In the genomic region with DNA sequence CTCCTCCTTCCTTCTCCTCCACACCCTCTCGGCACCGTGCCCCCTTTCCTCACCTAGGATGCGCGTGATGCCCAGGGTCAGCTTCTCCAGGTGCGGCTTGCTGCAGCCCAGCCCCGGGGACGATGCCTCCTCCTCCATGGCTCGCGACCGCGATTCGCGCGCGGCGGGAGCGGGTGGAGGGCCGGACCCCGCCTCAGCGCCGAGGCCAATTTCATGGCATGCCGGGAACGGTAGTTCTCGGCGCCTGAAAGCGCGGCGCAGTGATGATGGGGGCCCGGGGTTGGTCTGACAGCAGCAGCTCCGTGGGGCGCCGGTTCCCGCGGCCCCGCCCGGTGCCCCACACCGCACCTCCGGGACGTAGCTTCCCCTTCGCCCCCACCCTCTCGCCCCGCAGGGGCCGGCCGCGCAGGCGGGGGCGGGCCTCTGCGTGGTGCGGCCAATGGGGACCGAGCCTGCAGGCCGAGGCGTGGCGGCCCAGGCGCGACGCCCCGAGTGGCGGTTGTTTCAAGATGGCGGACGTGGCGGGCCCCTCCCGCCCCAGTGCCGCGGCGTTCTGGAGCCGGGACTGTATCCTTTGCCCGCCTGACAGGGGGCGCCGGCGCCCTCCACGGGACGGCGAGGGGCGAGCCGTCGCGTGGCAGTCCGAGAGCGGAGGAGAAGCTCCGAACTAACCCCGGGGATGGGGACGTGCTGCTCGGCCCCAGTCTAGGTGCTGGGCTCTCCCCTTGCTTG, we compare ENCODE assay signal across 1 cellular context.
TF ChIP-seq lines count a peak whose summit lies in the region.

A gene (plus strand): TSS at position 498 of the 732 bp plus-strand sequence. CDS start 12 bp downstream, at position 510.
A gene with protein sequence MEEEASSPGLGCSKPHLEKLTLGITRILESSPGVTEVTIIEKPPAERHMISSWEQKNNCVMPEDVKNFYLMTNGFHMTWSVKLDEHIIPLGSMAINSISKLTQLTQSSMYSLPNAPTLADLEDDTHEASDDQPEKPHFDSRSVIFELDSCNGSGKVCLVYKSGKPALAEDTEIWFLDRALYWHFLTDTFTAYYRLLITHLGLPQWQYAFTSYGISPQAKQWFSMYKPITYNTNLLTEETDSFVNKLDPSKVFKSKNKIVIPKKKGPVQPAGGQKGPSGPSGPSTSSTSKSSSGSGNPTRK (minus strand): TSS at position 373 of the 732 bp plus-strand sequence. CDS start 235 bp downstream, at position 138.

TF ChIP-seq in HepG2, 621 proteins besides CTCF, POLR2A, EP300 and RAD21 (continued from another document and continues in another):
- TF ChIP-seq TBP (CRISPR knock-in tag; IDR thresholded peaks at IDR 0.05): no peak
- no peak for TF ChIP-seq AKAP8 (CRISPR knock-in tag; IDR thresholded peaks at IDR 0.05)
- no peak for TF ChIP-seq KAT8 (CRISPR knock-in tag; IDR thresholded peaks at IDR 0.05)
- TF ChIP-seq, protein P1, sequence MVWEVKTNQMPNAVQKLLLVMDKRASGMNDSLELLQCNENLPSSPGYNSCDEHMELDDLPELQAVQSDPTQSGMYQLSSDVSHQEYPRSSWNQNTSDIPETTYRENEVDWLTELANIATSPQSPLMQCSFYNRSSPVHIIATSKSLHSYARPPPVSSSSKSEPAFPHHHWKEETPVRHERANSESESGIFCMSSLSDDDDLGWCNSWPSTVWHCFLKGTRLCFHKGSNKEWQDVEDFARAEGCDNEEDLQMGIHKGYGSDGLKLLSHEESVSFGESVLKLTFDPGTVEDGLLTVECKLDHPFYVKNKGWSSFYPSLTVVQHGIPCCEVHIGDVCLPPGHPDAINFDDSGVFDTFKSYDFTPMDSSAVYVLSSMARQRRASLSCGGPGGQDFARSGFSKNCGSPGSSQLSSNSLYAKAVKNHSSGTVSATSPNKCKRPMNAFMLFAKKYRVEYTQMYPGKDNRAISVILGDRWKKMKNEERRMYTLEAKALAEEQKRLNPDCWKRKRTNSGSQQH (CRISPR knock-in tag; IDR thresholded peaks at IDR 0.05; ENCODE audit: low read depth): peak; percentile 69; the same call in 1 of the 2 replicates
- no peak for TF ChIP-seq ZNF619 (CRISPR knock-in tag; IDR thresholded peaks at IDR 0.05)
- TF ChIP-seq ZNF496 (CRISPR knock-in tag; IDR thresholded peaks at IDR 0.05; ENCODE audit: insufficient replicate concordance): no peak
- no peak for TF ChIP-seq GTF3A (CRISPR knock-in tag; conservative IDR thresholded peaks at IDR 0.05)
- peak; percentile 82; the same call in 1 of the 2 replicates for TF ChIP-seq ZNF607 (CRISPR knock-in tag; IDR thresholded peaks at IDR 0.05; ENCODE audit: borderline replicate concordance)
- TF ChIP-seq SP2 (CRISPR knock-in tag; IDR thresholded peaks at IDR 0.05): peak; percentile 80
- peak; percentile 26; the same call in 1 of the 2 replicates for TF ChIP-seq ZSCAN9 (CRISPR knock-in tag; IDR thresholded peaks at IDR 0.05; ENCODE audit: borderline replicate concordance)
- TF ChIP-seq, protein P2, sequence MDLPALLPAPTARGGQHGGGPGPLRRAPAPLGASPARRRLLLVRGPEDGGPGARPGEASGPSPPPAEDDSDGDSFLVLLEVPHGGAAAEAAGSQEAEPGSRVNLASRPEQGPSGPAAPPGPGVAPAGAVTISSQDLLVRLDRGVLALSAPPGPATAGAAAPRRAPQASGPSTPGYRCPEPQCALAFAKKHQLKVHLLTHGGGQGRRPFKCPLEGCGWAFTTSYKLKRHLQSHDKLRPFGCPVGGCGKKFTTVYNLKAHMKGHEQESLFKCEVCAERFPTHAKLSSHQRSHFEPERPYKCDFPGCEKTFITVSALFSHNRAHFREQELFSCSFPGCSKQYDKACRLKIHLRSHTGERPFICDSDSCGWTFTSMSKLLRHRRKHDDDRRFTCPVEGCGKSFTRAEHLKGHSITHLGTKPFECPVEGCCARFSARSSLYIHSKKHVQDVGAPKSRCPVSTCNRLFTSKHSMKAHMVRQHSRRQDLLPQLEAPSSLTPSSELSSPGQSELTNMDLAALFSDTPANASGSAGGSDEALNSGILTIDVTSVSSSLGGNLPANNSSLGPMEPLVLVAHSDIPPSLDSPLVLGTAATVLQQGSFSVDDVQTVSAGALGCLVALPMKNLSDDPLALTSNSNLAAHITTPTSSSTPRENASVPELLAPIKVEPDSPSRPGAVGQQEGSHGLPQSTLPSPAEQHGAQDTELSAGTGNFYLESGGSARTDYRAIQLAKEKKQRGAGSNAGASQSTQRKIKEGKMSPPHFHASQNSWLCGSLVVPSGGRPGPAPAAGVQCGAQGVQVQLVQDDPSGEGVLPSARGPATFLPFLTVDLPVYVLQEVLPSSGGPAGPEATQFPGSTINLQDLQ (CRISPR knock-in tag; IDR thresholded peaks at IDR 0.05): 0 out of 2 replicates have a peak, but pooled peaks have one; percentile 41
- TF ChIP-seq, protein P3, sequence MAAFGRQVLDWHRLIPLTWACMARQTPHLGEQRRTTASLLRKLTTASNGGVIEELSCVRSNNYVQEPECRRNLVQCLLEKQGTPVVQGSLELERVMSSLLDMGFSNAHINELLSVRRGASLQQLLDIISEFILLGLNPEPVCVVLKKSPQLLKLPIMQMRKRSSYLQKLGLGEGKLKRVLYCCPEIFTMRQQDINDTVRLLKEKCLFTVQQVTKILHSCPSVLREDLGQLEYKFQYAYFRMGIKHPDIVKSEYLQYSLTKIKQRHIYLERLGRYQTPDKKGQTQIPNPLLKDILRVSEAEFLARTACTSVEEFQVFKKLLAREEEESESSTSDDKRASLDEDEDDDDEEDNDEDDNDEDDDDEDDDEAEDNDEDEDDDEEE (CRISPR knock-in tag; IDR thresholded peaks at IDR 0.05): no peak
- peak; percentile 39; the same call in 1 of the 2 replicates for TF ChIP-seq ZNF563 (CRISPR knock-in tag; IDR thresholded peaks at IDR 0.05)
- TF ChIP-seq NBN (conservative IDR thresholded peaks at IDR 0.05): no peak
- TF ChIP-seq, protein P4, sequence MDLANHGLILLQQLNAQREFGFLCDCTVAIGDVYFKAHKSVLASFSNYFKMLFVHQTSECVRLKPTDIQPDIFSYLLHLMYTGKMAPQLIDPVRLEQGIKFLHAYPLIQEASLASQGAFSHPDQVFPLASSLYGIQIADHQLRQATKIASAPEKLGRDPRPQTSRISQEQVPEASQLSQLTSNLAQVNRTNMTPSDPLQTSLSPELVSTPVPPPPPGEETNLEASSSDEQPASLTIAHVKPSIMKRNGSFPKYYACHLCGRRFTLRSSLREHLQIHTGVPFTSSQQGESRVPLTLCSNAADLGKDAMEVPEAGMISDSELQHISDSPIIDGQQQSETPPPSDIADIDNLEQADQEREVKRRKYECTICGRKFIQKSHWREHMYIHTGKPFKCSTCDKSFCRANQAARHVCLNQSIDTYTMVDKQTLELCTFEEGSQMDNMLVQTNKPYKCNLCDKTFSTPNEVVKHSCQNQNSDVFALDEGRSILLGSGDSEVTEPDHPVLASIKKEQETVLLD (CRISPR knock-in tag; IDR thresholded peaks at IDR 0.05; ENCODE audit: low read depth): peak; percentile 87
- TF ChIP-seq, protein P5, sequence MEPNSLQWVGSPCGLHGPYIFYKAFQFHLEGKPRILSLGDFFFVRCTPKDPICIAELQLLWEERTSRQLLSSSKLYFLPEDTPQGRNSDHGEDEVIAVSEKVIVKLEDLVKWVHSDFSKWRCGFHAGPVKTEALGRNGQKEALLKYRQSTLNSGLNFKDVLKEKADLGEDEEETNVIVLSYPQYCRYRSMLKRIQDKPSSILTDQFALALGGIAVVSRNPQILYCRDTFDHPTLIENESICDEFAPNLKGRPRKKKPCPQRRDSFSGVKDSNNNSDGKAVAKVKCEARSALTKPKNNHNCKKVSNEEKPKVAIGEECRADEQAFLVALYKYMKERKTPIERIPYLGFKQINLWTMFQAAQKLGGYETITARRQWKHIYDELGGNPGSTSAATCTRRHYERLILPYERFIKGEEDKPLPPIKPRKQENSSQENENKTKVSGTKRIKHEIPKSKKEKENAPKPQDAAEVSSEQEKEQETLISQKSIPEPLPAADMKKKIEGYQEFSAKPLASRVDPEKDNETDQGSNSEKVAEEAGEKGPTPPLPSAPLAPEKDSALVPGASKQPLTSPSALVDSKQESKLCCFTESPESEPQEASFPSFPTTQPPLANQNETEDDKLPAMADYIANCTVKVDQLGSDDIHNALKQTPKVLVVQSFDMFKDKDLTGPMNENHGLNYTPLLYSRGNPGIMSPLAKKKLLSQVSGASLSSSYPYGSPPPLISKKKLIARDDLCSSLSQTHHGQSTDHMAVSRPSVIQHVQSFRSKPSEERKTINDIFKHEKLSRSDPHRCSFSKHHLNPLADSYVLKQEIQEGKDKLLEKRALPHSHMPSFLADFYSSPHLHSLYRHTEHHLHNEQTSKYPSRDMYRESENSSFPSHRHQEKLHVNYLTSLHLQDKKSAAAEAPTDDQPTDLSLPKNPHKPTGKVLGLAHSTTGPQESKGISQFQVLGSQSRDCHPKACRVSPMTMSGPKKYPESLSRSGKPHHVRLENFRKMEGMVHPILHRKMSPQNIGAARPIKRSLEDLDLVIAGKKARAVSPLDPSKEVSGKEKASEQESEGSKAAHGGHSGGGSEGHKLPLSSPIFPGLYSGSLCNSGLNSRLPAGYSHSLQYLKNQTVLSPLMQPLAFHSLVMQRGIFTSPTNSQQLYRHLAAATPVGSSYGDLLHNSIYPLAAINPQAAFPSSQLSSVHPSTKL (CRISPR knock-in tag; IDR thresholded peaks at IDR 0.05): 0 out of 2 replicates have a peak, but pooled peaks have one; percentile 21
- TF ChIP-seq NFYC (CRISPR knock-in tag; IDR thresholded peaks at IDR 0.05): peak; percentile 75
- TF ChIP-seq MIER2 (CRISPR knock-in tag; IDR thresholded peaks at IDR 0.05): no peak
- TF ChIP-seq PAF1 (CRISPR knock-in tag; IDR thresholded peaks at IDR 0.05): no peak
- TF ChIP-seq, protein P6, sequence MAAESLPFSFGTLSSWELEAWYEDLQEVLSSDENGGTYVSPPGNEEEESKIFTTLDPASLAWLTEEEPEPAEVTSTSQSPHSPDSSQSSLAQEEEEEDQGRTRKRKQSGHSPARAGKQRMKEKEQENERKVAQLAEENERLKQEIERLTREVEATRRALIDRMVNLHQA (CRISPR knock-in tag; IDR thresholded peaks at IDR 0.05): no peak
- TF ChIP-seq ZNF850 (CRISPR knock-in tag; conservative IDR thresholded peaks at IDR 0.05): no peak
- TF ChIP-seq ZNF263 (CRISPR knock-in tag; IDR thresholded peaks at IDR 0.05): peak; percentile 88; the same call in 1 of the 2 replicates
- no peak for TF ChIP-seq DNMT3B (CRISPR knock-in tag; conservative IDR thresholded peaks at IDR 0.05)
- TF ChIP-seq ZNF432 (CRISPR knock-in tag; IDR thresholded peaks at IDR 0.05; ENCODE audit: borderline replicate concordance): no peak
- TF ChIP-seq PCBP1 (IDR thresholded peaks at IDR 0.05; ENCODE audit: borderline replicate concordance, low read depth, low read length): no peak
- 0 out of 2 replicates have a peak, but pooled peaks have one; percentile 51 for TF ChIP-seq GLI4 (CRISPR knock-in tag; IDR thresholded peaks at IDR 0.05; ENCODE audit: borderline replicate concordance)
- no peak for TF ChIP-seq ZNF670 (CRISPR knock-in tag; IDR thresholded peaks at IDR 0.05; ENCODE audit: borderline replicate concordance)
- peak; percentile 86 for TF ChIP-seq MAZ (IDR thresholded peaks at IDR 0.05; ENCODE audit: borderline replicate concordance, low read depth, low read length)
- TF ChIP-seq MAZ (CRISPR knock-in tag; IDR thresholded peaks at IDR 0.05; ENCODE audit: low read depth): peak; percentile 65
- no peak for TF ChIP-seq BRCA1 (CRISPR knock-in tag; IDR thresholded peaks at IDR 0.05)
- no peak for TF ChIP-seq NFRKB (IDR thresholded peaks at IDR 0.05)
- TF ChIP-seq, protein P7, sequence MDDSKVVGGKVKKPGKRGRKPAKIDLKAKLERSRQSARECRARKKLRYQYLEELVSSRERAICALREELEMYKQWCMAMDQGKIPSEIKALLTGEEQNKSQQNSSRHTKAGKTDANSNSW (CRISPR knock-in tag; IDR thresholded peaks at IDR 0.05; ENCODE audit: borderline replicate concordance): no peak
- TF ChIP-seq, protein P8, sequence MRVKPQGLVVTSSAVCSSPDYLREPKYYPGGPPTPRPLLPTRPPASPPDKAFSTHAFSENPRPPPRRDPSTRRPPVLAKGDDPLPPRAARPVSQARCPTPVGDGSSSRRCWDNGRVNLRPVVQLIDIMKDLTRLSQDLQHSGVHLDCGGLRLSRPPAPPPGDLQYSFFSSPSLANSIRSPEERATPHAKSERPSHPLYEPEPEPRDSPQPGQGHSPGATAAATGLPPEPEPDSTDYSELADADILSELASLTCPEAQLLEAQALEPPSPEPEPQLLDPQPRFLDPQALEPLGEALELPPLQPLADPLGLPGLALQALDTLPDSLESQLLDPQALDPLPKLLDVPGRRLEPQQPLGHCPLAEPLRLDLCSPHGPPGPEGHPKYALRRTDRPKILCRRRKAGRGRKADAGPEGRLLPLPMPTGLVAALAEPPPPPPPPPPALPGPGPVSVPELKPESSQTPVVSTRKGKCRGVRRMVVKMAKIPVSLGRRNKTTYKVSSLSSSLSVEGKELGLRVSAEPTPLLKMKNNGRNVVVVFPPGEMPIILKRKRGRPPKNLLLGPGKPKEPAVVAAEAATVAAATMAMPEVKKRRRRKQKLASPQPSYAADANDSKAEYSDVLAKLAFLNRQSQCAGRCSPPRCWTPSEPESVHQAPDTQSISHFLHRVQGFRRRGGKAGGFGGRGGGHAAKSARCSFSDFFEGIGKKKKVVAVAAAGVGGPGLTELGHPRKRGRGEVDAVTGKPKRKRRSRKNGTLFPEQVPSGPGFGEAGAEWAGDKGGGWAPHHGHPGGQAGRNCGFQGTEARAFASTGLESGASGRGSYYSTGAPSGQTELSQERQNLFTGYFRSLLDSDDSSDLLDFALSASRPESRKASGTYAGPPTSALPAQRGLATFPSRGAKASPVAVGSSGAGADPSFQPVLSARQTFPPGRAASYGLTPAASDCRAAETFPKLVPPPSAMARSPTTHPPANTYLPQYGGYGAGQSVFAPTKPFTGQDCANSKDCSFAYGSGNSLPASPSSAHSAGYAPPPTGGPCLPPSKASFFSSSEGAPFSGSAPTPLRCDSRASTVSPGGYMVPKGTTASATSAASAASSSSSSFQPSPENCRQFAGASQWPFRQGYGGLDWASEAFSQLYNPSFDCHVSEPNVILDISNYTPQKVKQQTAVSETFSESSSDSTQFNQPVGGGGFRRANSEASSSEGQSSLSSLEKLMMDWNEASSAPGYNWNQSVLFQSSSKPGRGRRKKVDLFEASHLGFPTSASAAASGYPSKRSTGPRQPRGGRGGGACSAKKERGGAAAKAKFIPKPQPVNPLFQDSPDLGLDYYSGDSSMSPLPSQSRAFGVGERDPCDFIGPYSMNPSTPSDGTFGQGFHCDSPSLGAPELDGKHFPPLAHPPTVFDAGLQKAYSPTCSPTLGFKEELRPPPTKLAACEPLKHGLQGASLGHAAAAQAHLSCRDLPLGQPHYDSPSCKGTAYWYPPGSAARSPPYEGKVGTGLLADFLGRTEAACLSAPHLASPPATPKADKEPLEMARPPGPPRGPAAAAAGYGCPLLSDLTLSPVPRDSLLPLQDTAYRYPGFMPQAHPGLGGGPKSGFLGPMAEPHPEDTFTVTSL (CRISPR knock-in tag; IDR thresholded peaks at IDR 0.05; ENCODE audit: borderline replicate concordance): peak; percentile 43; the same call in 1 of the 2 replicates
- 0 out of 2 replicates have a peak, but pooled peaks have one; percentile 24 for TF ChIP-seq ZNF564 (CRISPR knock-in tag; IDR thresholded peaks at IDR 0.05)
- TF ChIP-seq HOXA9 (CRISPR knock-in tag; IDR thresholded peaks at IDR 0.05; ENCODE audit: borderline replicate concordance): peak; percentile 78; the same call in 1 of the 2 replicates
- no peak for TF ChIP-seq CENPT (CRISPR knock-in tag; IDR thresholded peaks at IDR 0.05; ENCODE audit: low read depth)
